6 cellular contexts compared by ENCODE assay signal in genomic region chr2:87395784-87396183, GRCh38.
DNase-seq lines count a peak whose midpoint lies in the region; ATAC-seq and TF ChIP-seq lines count a peak whose summit lies in the region.
"Not testable (repeated sequence)": the region's sequence is repeated elsewhere in the genome, so short reads cannot be mapped to it uniquely, and the experiment has no call there.

No MANE protein-coding gene starts in this region.

- H3K36me3 Mint-ChIP-seq in HFFc6 (ENCODE audit: low read depth), result not testable (repeated sequence)

- not testable (repeated sequence) for TF ChIP-seq CTCF in HFFc6 (IDR thresholded peaks at IDR 0.05); RWPE2 (IDR thresholded peaks at IDR 0.05; ENCODE audit: poor library complexity, severe bottlenecking); lower lobe of right lung (IDR thresholded peaks at IDR 0.05); spleen (IDR thresholded peaks at IDR 0.05 in 8 of 11, conservative IDR thresholded peaks at IDR 0.05 in 3 of 11)

- H3K27ac Mint-ChIP-seq in HFFc6, result not testable (repeated sequence)

- H3K27me3 Mint-ChIP-seq in HFFc6 (ENCODE audit: insufficient read depth), result not testable (repeated sequence)

- ATAC-seq in RWPE2 (ENCODE audit: low read depth), result peak; percentile 42; the same call in 1 of the 3 replicates
- not testable (repeated sequence) for ATAC-seq in right cardiac atrium, lower lobe of right lung

- DNase-seq in HFFc6 (peak; percentile 21), RWPE2 (ENCODE audit: low spot score) (peak; percentile 75), right cardiac atrium (peak in 2 of 3 donors; percentile 9 to 53), lower lobe of right lung (peak; percentile 43), spleen (peak; percentile 51)
- DNase-seq in activated effector memory CD4-positive, alpha-beta T cell treated with anti-CD3 and anti-CD28 coated beads, Interleukin-2, amount 50 U/mL, for 16 hours, result peak; percentile 57

- H3K4me3 ChIP-seq in RWPE2 (ENCODE audit: severe bottlenecking); right cardiac atrium (ENCODE audit: low read length); lower lobe of right lung; spleen: not testable (repeated sequence)

- H3K4me1 Mint-ChIP-seq in HFFc6 (ENCODE audit: low read depth), result not testable (repeated sequence)

- not testable (repeated sequence) for H3K9me3 Mint-ChIP-seq in HFFc6

- H3K4me3 Mint-ChIP-seq in HFFc6, result not testable (repeated sequence)

- not testable (repeated sequence) for H3K4me1 ChIP-seq in RWPE2 (ENCODE audit: insufficient read depth, poor library complexity, severe bottlenecking); right cardiac atrium (ENCODE audit: control insufficient read depth, insufficient read depth, low read length); lower lobe of right lung; spleen

- not testable (repeated sequence) for TF ChIP-seq POLR2A in spleen (IDR thresholded peaks at IDR 0.05)

- intact Hi-C loops in right cardiac atrium (cut with DNase I); lower lobe of right lung (cut with DNase I); spleen (cut with DNase I; ENCODE audit: low total_unique reads): not testable (repeated sequence)

- 78% methylated on average over 1 of the region's 1 CpG for WGBS in right cardiac atrium
- WGBS in spleen, 5 donors, result 80 to 91% (median 86%) methylated on average over 1 of the region's 1 CpG; no CpG with 5 or more reads in 2 of the 5 donors

- not testable (repeated sequence) for H3K27ac ChIP-seq in RWPE2 (ENCODE audit: poor library complexity, severe bottlenecking); right cardiac atrium (ENCODE audit: low read length); lower lobe of right lung; spleen

- not testable (repeated sequence) for H3K36me3 ChIP-seq in RWPE2 (ENCODE audit: low read depth); lower lobe of right lung; spleen

- H3K27me3 ChIP-seq in RWPE2 (ENCODE audit: insufficient read depth, poor library complexity, severe bottlenecking); right cardiac atrium (ENCODE audit: control insufficient read depth, insufficient read depth); lower lobe of right lung (ENCODE audit: low read depth); spleen (replicated peaks in 1 of 7): not testable (repeated sequence)

- H3K9me3 ChIP-seq in RWPE2 (ENCODE audit: severe bottlenecking); right cardiac atrium (ENCODE audit: control insufficient read depth, low read length); lower lobe of right lung; spleen: not testable (repeated sequence)

Comparison
In these comparisons a context has a peak if more than half of its experiments do, and no peak if none do; other contexts are left out.
1. DNase-seq: peak in every context shown above with its lines; median percentile 75 in RWPE2; 57 in activated effector memory CD4-positive, alpha-beta T cell treated with anti-CD3 and anti-CD28 coated beads, Interleukin-2, amount 50 U/mL, for 16 hours; 51 in spleen; 43 in lower lobe of right lung; 31 in right cardiac atrium; 21 in HFFc6.